11 cellular contexts compared by ENCODE assay signal in the genomic region with DNA sequence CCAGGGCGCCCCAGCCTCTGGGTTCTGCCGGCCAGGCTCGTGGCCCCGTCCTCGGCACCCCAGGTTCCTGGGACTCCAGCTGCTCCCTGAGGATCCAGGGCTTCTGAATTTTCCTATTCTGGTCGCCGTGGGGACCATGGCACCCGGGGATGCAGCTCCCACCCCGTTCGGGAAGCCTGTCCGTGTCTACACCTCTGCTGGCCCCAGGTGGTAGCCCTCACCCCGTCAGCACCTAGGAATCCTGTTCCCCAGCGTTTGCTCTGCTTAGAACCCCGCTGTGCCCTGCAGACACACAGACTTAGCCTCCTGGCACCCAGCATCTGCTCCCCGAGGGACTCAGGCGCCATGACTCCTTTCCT. TPM values are rescaled to one million over a fixed set of nuclear protein-coding genes. Genes with fewer than 3 reads are reported as not detected.
DNase-seq lines count a peak whose midpoint lies in the region; ATAC-seq and TF ChIP-seq lines count a peak whose summit lies in the region.
"Had no signal": no experiment of that assay in that cellular context is flagged by ENCODE, and none has a peak within 500 bp of the region (broad histone marks: within the 10 kb centered on the region; RNA-seq: fewer than 3 reads in every experiment).

No MANE protein-coding gene starts in this region.

- DNase-seq in activated T-cell treated with anti-CD3 and anti-CD28 coated beads, Interleukin-2, amount 50 U/mL, for 4 hours, result no peak
- no peak for DNase-seq in activated T-cell treated with anti-CD3 and anti-CD28 coated beads, Interleukin-2, amount 50 U/mL, for 1 hour
- DNase-seq in WERI-Rb-1 (no peak), suprapubic skin (ENCODE audit: low spot score in 2 of 2) (no peak), hypothalamus (lab: John Stamatoyannopoulos, UW) (no peak)
- DNase-seq in stimulated activated naive CD4-positive, alpha-beta T cell (lab: John Stamatoyannopoulos, UW), result no peak
- DNase-seq: cortex of kidney; stimulated activated CD4-positive, alpha-beta T cell treated with anti-CD3 and anti-CD28 coated beads, Interleukin-12 subunit alpha, Interleukin-12 subunit beta, amount 100 ng/mL, for 4 hours had no signal

- H3K9ac ChIP-seq in iPS-15b (ENCODE audit: low read depth, low read length), result no peak overlapping the region

- WGBS in suprapubic skin, result 26% methylated on average over 7 of the region's 16 CpGs

- TF ChIP-seq CTCF in WERI-Rb-1 (IDR thresholded peaks at IDR 0.05; ENCODE audit: low read depth, low read length) (no peak), suprapubic skin (IDR thresholded peaks at IDR 0.05) (no peak)

- H3K4me1 ChIP-seq in iPS-15b (ENCODE audit: control insufficient read depth, insufficient read depth, low read length) (peaks cover 2% of the 10 kb centered on the region), suprapubic skin (peaks cover 46% of the 10 kb centered on the region)

- H3K9me3 Mint-ChIP-seq in activated T-cell treated with anti-CD3 and anti-CD28 coated beads, Interleukin-2, amount 50 U/mL, for 4 hours, result no peaks in the 10 kb centered on the region

- TF ChIP-seq EP300 in suprapubic skin (IDR thresholded peaks at IDR 0.05), result no peak

- H3K4me3 ChIP-seq in WERI-Rb-1 (ENCODE audit: low read depth, low read length) (peak overlapping the region; percentile 70), iPS-15b (ENCODE audit: low read depth, low read length) (peak overlapping the region; percentile 58), suprapubic skin (peak overlapping the region; percentile 87)

- no peak for ATAC-seq in activated T-cell treated with anti-CD3 and anti-CD28 coated beads, Interleukin-2, amount 50 U/mL, for 4 hours
- ATAC-seq in GM21360 (IDR thresholded peaks at IDR 0.05; ENCODE audit: unreplicated experiment), result no peak

- peak overlapping the region; percentile 68 for H3K4me3 Mint-ChIP-seq in activated T-cell treated with anti-CD3 and anti-CD28 coated beads, Interleukin-2, amount 50 U/mL, for 4 hours

- H3K36me3 Mint-ChIP-seq in activated T-cell treated with anti-CD3 and anti-CD28 coated beads, Interleukin-2, amount 50 U/mL, for 4 hours (ENCODE audit: insufficient read depth), result no peaks in the 10 kb centered on the region

- H3K27me3 ChIP-seq in WERI-Rb-1 (ENCODE audit: insufficient read depth, low read depth, severe bottlenecking) (no peaks in the 10 kb centered on the region), iPS-15b (ENCODE audit: control insufficient read depth, insufficient read depth, low read length) (peaks cover 21% of the 10 kb centered on the region), suprapubic skin (no peaks in the 10 kb centered on the region)

- H3K9me3 ChIP-seq in WERI-Rb-1 (ENCODE audit: severe bottlenecking), result no peaks in the 10 kb centered on the region
- no peaks in the 10 kb centered on the region for H3K9me3 ChIP-seq in iPS-15b (ENCODE audit: control insufficient read depth, insufficient read depth, low read length)
- H3K9me3 ChIP-seq in suprapubic skin, result no peaks in the 10 kb centered on the region

- peaks cover 7% of the 10 kb centered on the region for H3K36me3 ChIP-seq in WERI-Rb-1
- H3K36me3 ChIP-seq in iPS-15b (ENCODE audit: control insufficient read depth, insufficient read depth, low read length), result no peaks in the 10 kb centered on the region
- no peaks in the 10 kb centered on the region for H3K36me3 ChIP-seq in suprapubic skin

- H3K4me1 Mint-ChIP-seq in activated T-cell treated with anti-CD3 and anti-CD28 coated beads, Interleukin-2, amount 50 U/mL, for 4 hours (ENCODE audit: low read depth), result peaks cover 29% of the 10 kb centered on the region

- peaks cover 4% of the 10 kb centered on the region for H3K27me3 Mint-ChIP-seq in activated T-cell treated with anti-CD3 and anti-CD28 coated beads, Interleukin-2, amount 50 U/mL, for 4 hours (ENCODE audit: low read depth)

- no peak for TF ChIP-seq POLR2A in suprapubic skin (IDR thresholded peaks at IDR 0.05)

- H3K27ac ChIP-seq in WERI-Rb-1 (no peak overlapping the region), suprapubic skin (no peak overlapping the region)

RNA-seq across cellular contexts. Expression of a gene that starts 1.0 kb away (rescaled TPM):
- 1 to 10 TPM; 3.4 to 5.0 (median 4.0) TPM for total RNA-seq in activated T-cell treated with anti-CD3 and anti-CD28 coated beads, Interleukin-2, amount 50 U/mL, for 4 hours
- 10 to 100 TPM; 42.7 to 50.1 (median 46.6) TPM for total RNA-seq in suprapubic skin

RNA-seq across cellular contexts. Expression of a gene that starts 1.4 kb away (rescaled TPM):
- 1 to 10 TPM; 1.5 to 2.9 (median 2.6) TPM for total RNA-seq in activated T-cell treated with anti-CD3 and anti-CD28 coated beads, Interleukin-2, amount 50 U/mL, for 4 hours
- 1 to 10 TPM in 3 of 4 donors, not detected in 1; 5.2 to 9.3 (median 5.9) TPM for total RNA-seq in suprapubic skin

RNA-seq across cellular contexts. Expression of a gene that starts 6.1 kb away (rescaled TPM):
- 1 to 10 TPM; 4.0 to 6.3 (median 4.2) TPM for total RNA-seq in activated T-cell treated with anti-CD3 and anti-CD28 coated beads, Interleukin-2, amount 50 U/mL, for 4 hours
- total RNA-seq in suprapubic skin, result 10 to 100 TPM; 20.0 to 39.8 (median 32.3) TPM

RNA-seq across cellular contexts. Expression of a gene that starts 34.9 kb away (rescaled TPM):
- total RNA-seq in activated T-cell treated with anti-CD3 and anti-CD28 coated beads, Interleukin-2, amount 50 U/mL, for 4 hours, result not detected
- total RNA-seq in suprapubic skin, result 1 to 10 TPM in 1 of 4 donors, under 1 TPM in 2, not detected in 1; 0.47 to 1.0 (median 0.53) TPM
- total RNA-seq: activated CD8-positive, alpha-beta memory T cell treated with anti-CD3 and anti-CD28 coated beads for 36 hours had no signal

RNA-seq across cellular contexts. Expression of a gene that starts 35.1 kb away (rescaled TPM):
- 100 to 1,000 TPM; 278 to 294 (median 283) TPM for total RNA-seq in activated T-cell treated with anti-CD3 and anti-CD28 coated beads, Interleukin-2, amount 50 U/mL, for 4 hours
- total RNA-seq in suprapubic skin, result 100 to 1,000 TPM; 207 to 788 (median 322) TPM

Comparison
In these comparisons a context has a peak if more than half of its experiments do, and no peak if none do; other contexts are left out.
1. RNA of a gene that starts 1.0 kb away (total RNA-seq): 42.7 to 50.1 TPM in suprapubic skin; 3.4 to 5.0 TPM in activated T-cell treated with anti-CD3 and anti-CD28 coated beads, Interleukin-2, amount 50 U/mL, for 4 hours; every median in the first group is over 4 times any median in the second.
2. Peak in every context shown above with its lines, with median percentiles within 50 percentile points of each other: H3K4me3 ChIP-seq.